8 cellular contexts compared by ENCODE assay signal in the genomic region with DNA sequence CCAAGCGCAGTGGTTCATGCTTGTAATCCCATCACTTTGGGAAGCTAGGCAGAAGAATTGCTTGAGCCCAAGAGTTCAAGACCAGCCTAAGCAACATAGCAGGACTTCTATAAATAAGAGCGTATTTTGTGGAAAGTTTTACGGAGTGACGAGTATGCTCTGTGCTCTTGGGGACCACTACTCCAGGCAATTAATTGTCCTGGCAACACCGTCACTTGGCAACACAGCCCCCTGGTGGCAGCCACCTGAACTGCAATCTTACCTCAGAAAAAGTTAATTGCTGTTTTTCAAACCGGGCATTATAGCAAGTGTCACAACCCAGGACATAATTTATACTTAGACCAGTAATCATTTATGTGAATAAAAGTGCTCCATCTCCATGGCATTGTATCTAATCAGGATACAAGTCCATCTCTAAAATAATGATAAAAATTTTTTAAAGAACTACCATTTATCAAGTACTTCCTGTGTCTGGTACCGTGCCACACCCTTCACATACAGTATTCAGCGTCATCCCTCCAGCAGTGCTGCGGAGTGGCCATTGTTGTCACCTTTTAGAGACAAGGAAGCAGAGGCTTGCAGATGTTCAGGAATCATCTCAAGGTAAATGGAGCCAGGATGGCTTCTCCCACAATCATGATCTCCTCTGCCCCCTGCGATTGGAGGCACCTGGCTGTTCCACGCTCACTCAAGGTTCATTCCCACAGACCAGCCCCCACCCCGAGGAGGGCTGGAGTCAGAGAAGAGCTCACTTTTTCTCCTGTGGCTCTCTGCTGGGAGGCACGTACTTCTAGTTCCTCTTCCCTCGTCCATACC. TPM values are rescaled to one million over a fixed set of nuclear protein-coding genes. Genes with fewer than 3 reads are reported as not detected.
DNase-seq lines count a peak whose midpoint lies in the region; ATAC-seq, FAIRE-seq and TF ChIP-seq lines count a peak whose summit lies in the region.

No MANE protein-coding gene starts in this region.

- H3K4me2 ChIP-seq in HepG2 (ENCODE audit: low read depth, low read length): no peak overlapping the region

- TF ChIP-seq EP300 in HepG2 (IDR thresholded peaks at IDR 0.05; ENCODE audit: low read depth in 2 of 2, low read length in 2 of 2): no peak
- TF ChIP-seq EP300 in HepG2 (CRISPR knock-in tag; IDR thresholded peaks at IDR 0.05; ENCODE audit: borderline replicate concordance): no peak

- no TSS peak for BruUV-seq in HepG2 (replicated peaks; lab: Mats Ljungman, UMichigan)

- POLR2A ChIA-PET in HepG2 (lab: Yijun Ruan, JAX): no interaction called here

- peak; percentile 26; the same call in 1 of the 2 replicates for TF ChIP-seq RAD21 in HepG2 (CRISPR knock-in tag; IDR thresholded peaks at IDR 0.05)

- ATAC-seq in HepG2 (no peak), HG03521 (IDR thresholded peaks at IDR 0.05; ENCODE audit: unreplicated experiment) (no peak), HG03039 (IDR thresholded peaks at IDR 0.05; ENCODE audit: unreplicated experiment) (no peak)

- H3K4me3 ChIP-seq in WI38 (ENCODE audit: low read depth, low read length): no peak overlapping the region
- no peak overlapping the region for H3K4me3 ChIP-seq in HepG2 (replicated peaks in 1 of 3; ENCODE audit: insufficient read depth in 1 of 3, low read depth in 2 of 3, low read length in 3 of 3)

- no peak overlapping the region for H2AFZ ChIP-seq in HepG2 (ENCODE audit: low read length)

- no peak overlapping the region for H3K9ac ChIP-seq in HepG2 (ENCODE audit: insufficient read depth, low read depth, low read length)

- in situ Hi-C loops in HepG2 (cut with HindIII; ENCODE audit: extremely low pct_ligation_motif_present, low pct_unique_long_range_greater_than_20kb): loop anchor here (5.0 kb wide), 1 partner anchor 73 kb away; no protein-coding TSS in a partner anchor

- no peaks in the 10 kb centered on the region for H3K9me3 ChIP-seq in HepG2 (ENCODE audit: low read length)

- TF ChIP-seq CTCF in GM10266 (IDR thresholded peaks at IDR 0.05; ENCODE audit: control insufficient read depth, insufficient read depth, low read depth, missing control alignments): peak; percentile 95
- peak; percentile 93 for TF ChIP-seq CTCF in WI38 (IDR thresholded peaks at IDR 0.05; ENCODE audit: low read depth, low read length)
- TF ChIP-seq CTCF in HepG2 (CRISPR knock-in tag; IDR thresholded peaks at IDR 0.05): peak; percentile 76

- no peaks in the 10 kb centered on the region for H4K20me1 ChIP-seq in HepG2 (ENCODE audit: insufficient read depth, low read length)

- intact Hi-C loops in HepG2 (cut with micrococcal nuclease; ENCODE audit: unreplicated experiment): loop anchor here (1.0 kb wide), 1 partner anchor 71 kb away; no protein-coding TSS in a partner anchor

- 0 out of 5 replicates have a peak, but pooled peaks cover 0 to 6% of the 10 kb centered on the region in 2 experiments for H3K27me3 ChIP-seq in HepG2 (ENCODE audit: control insufficient read depth in 1 of 2, insufficient read depth in 2 of 2, low read length in 2 of 2)

- no peaks in the 10 kb centered on the region for H3K36me3 ChIP-seq in HepG2 (replicated peaks in 1 of 2; ENCODE audit: control insufficient read depth in 1 of 2, insufficient read depth in 2 of 2, low read length in 2 of 2)

- 37% methylated on average over 13 of the region's 14 CpGs for WGBS in HepG2 (ENCODE audit: low lambda C conversion rate)

- H3K27ac ChIP-seq in HepG2 (ENCODE audit: extremely low read length, insufficient read depth, low read length): no peak overlapping the region

- FAIRE-seq in HepG2 (lab: Jason Lieb, UNC): peak; percentile 50

- CTCF ChIA-PET in HepG2 (lab: Yijun Ruan, JAX; ENCODE audit: low intra/inter-chr PET ratio, low total read pairs): interaction anchor here (4.3 kb wide), 1 partner anchor 71 kb away, joined by 39 read pairs; no protein-coding TSS in a partner anchor

- no peak for TF ChIP-seq POLR2A in HepG2 (IDR thresholded peaks at IDR 0.05; ENCODE audit: insufficient read depth in 1 of 2, low read depth in 2 of 2, low read length in 2 of 2)

- peaks cover 69% of the 10 kb centered on the region for H3K4me1 ChIP-seq in HepG2 (ENCODE audit: insufficient read depth, low read length)

- no peaks in the 10 kb centered on the region for H3K79me2 ChIP-seq in HepG2 (ENCODE audit: insufficient read depth, low read length)

- DNase-seq in GM10266 (ENCODE audit: extremely low spot score) (peak; percentile 69), NCI-H1105 treated with DMSO at 0.1 percent for 48 hours (lab: John Stamatoyannopoulos, UW) (peak; percentile 29), HepG2 (ENCODE audit: low spot score) (peak; percentile 28)
- peak; percentile 53 for DNase-seq in central memory CD4-positive, alpha-beta T cell
- peak; percentile 27 for DNase-seq in stimulated activated CD8-positive, alpha-beta memory T cell treated with anti-CD3 and anti-CD28 coated beads, Interleukin-12 subunit alpha, Interleukin-12 subunit beta, amount 100 ng/mL, for 24 hours (ENCODE audit: extremely low read depth)

TF ChIP-seq in HepG2, 621 proteins besides CTCF, POLR2A, EP300 and RAD21 (continues in another document):
- TF ChIP-seq ZNF382 (CRISPR knock-in tag; IDR thresholded peaks at IDR 0.05; ENCODE audit: borderline replicate concordance) (no peak), XRCC5 (optimal IDR thresholded peaks at IDR 0.05; ENCODE audit: low read length) (peak; percentile 28), FOXJ3 (CRISPR knock-in tag; IDR thresholded peaks at IDR 0.05; ENCODE audit: borderline replicate concordance) (0 out of 2 replicates have a peak, but pooled peaks have one; percentile 21), RFX1 (IDR thresholded peaks at IDR 0.05) (peak; percentile 48; the same call in 1 of the 2 replicates), RBM22 (optimal IDR thresholded peaks at IDR 0.05; ENCODE audit: low read length) (peak; percentile 76), MXI1 (IDR thresholded peaks at IDR 0.05; ENCODE audit: borderline replicate concordance, low read depth, low read length) (peak; percentile 56; the same call in 1 of the 3 replicates), SMC3 (IDR thresholded peaks at IDR 0.05; ENCODE audit: low read length) (peak; percentile 70; the same call in 1 of the 2 replicates), RFX3 (CRISPR knock-in tag; IDR thresholded peaks at IDR 0.05) (peak; percentile 59; the same call in 1 of the 2 replicates), ZNF264 (CRISPR knock-in tag; IDR thresholded peaks at IDR 0.05) (0 out of 2 replicates have a peak, but pooled peaks have one; percentile 23), BORCS8-MEF2B (CRISPR knock-in tag; IDR thresholded peaks at IDR 0.05) (no peak)
- TF ChIP-seq, protein P1, sequence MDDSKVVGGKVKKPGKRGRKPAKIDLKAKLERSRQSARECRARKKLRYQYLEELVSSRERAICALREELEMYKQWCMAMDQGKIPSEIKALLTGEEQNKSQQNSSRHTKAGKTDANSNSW (CRISPR knock-in tag; IDR thresholded peaks at IDR 0.05; ENCODE audit: borderline replicate concordance): no peak

RNA-seq across cellular contexts. Expression of a gene that starts 34.5 kb away (rescaled TPM):
- total RNA-seq in HepG2 (2016; rRNA removed; fragmentation: Illumina TruSeq; extraction: Trizol): 0.04 TPM in 1 of 2 replicates, not detected in the other
- total RNA-seq in HepG2 (2016; cell fraction: cytosol; rRNA removed; fragmentation: Illumina TruSeq; extraction: Trizol; ENCODE audit: low read depth): not detected in 2 replicates
- not detected in 2 replicates for total RNA-seq in HepG2 (2016; cell fraction: insoluble cytoplasmic fraction; rRNA removed; fragmentation: Illumina TruSeq; extraction: Trizol)
- total RNA-seq in HepG2 (2016; cell fraction: membrane; rRNA removed; fragmentation: Illumina TruSeq; extraction: Trizol): not detected in 2 replicates
- not detected in 2 replicates for total RNA-seq in HepG2 (2016; cell fraction: nucleus; rRNA removed; fragmentation: Illumina TruSeq; extraction: Trizol)
- polyA plus RNA-seq in HepG2 (2011; rRNA removed): 0.21 and 0.29 TPM in 2 replicates
- 0.11 and 0.14 TPM in 2 replicates for polyA plus RNA-seq in HepG2 (2011; cell fraction: cytosol; rRNA removed)
- 0.78 and 1.4 TPM in 2 replicates for polyA plus RNA-seq in HepG2 (2011; cell fraction: nucleus; rRNA removed)
- polyA plus RNA-seq in HepG2 (2012): 0.16 and 0.30 TPM in 2 replicates
- polyA plus RNA-seq in HepG2 (2016; cell fraction: cytosol; fragmentation: Illumina TruSeq; extraction: Trizol; ENCODE audit: low read depth): not detected in 2 replicates
- not detected in 2 replicates for polyA plus RNA-seq in HepG2 (2016; cell fraction: insoluble cytoplasmic fraction; fragmentation: Illumina TruSeq; extraction: Trizol; ENCODE audit: low read depth)
- not detected in 2 replicates for polyA plus RNA-seq in HepG2 (2016; cell fraction: membrane; fragmentation: Illumina TruSeq; extraction: Trizol; ENCODE audit: low read depth)
- 0.13 TPM in 1 of 2 replicates, not detected in the other for polyA plus RNA-seq in HepG2 (2016; cell fraction: nucleus; fragmentation: Illumina TruSeq; extraction: Trizol; ENCODE audit: insufficient read depth, low read depth)
- polyA minus RNA-seq in HepG2 (2011; rRNA and poly(A)+ RNA removed; ENCODE audit: low replicate concordance): 0.18 TPM in 1 of 2 replicates, not detected in the other
- polyA minus RNA-seq in HepG2 (2011; cell fraction: cytosol; rRNA and poly(A)+ RNA removed): not detected in 2 replicates
- 0.13 TPM in 1 of 2 replicates, not detected in the other for polyA minus RNA-seq in HepG2 (2011; cell fraction: nucleus; rRNA and poly(A)+ RNA removed)

RNA-seq across cellular contexts. Expression of a gene that starts 39.0 kb away (rescaled TPM):
- total RNA-seq in HepG2 (2016; rRNA removed; fragmentation: Illumina TruSeq; extraction: Trizol): not detected in 2 replicates
- not detected in 2 replicates for total RNA-seq in HepG2 (2016; cell fraction: cytosol; rRNA removed; fragmentation: Illumina TruSeq; extraction: Trizol; ENCODE audit: low read depth)
- total RNA-seq in HepG2 (2016; cell fraction: insoluble cytoplasmic fraction; rRNA removed; fragmentation: Illumina TruSeq; extraction: Trizol): not detected in 2 replicates
- not detected in 2 replicates for total RNA-seq in HepG2 (2016; cell fraction: membrane; rRNA removed; fragmentation: Illumina TruSeq; extraction: Trizol)
- total RNA-seq in HepG2 (2016; cell fraction: nucleus; rRNA removed; fragmentation: Illumina TruSeq; extraction: Trizol): not detected in 2 replicates
- polyA plus RNA-seq in HepG2 (2011; rRNA removed): 0.01 TPM in 1 of 2 replicates, not detected in the other
- not detected in 2 replicates for polyA plus RNA-seq in HepG2 (2011; cell fraction: cytosol; rRNA removed)
- not detected in 2 replicates for polyA plus RNA-seq in HepG2 (2011; cell fraction: nucleus; rRNA removed)
- polyA plus RNA-seq in HepG2 (2012): not detected in 2 replicates
- polyA plus RNA-seq in HepG2 (2016; cell fraction: cytosol; fragmentation: Illumina TruSeq; extraction: Trizol; ENCODE audit: low read depth): not detected in 2 replicates
- not detected in 2 replicates for polyA plus RNA-seq in HepG2 (2016; cell fraction: insoluble cytoplasmic fraction; fragmentation: Illumina TruSeq; extraction: Trizol; ENCODE audit: low read depth)
- not detected in 2 replicates for polyA plus RNA-seq in HepG2 (2016; cell fraction: membrane; fragmentation: Illumina TruSeq; extraction: Trizol; ENCODE audit: low read depth)
- not detected in 2 replicates for polyA plus RNA-seq in HepG2 (2016; cell fraction: nucleus; fragmentation: Illumina TruSeq; extraction: Trizol; ENCODE audit: insufficient read depth, low read depth)
- not detected in 2 replicates for polyA minus RNA-seq in HepG2 (2011; rRNA and poly(A)+ RNA removed; ENCODE audit: low replicate concordance)
- polyA minus RNA-seq in HepG2 (2011; cell fraction: cytosol; rRNA and poly(A)+ RNA removed): not detected in 2 replicates
- not detected in 2 replicates for polyA minus RNA-seq in HepG2 (2011; cell fraction: nucleus; rRNA and poly(A)+ RNA removed)
